Comparison of ENCODE assay signal across 10 cellular contexts in the genomic region with DNA sequence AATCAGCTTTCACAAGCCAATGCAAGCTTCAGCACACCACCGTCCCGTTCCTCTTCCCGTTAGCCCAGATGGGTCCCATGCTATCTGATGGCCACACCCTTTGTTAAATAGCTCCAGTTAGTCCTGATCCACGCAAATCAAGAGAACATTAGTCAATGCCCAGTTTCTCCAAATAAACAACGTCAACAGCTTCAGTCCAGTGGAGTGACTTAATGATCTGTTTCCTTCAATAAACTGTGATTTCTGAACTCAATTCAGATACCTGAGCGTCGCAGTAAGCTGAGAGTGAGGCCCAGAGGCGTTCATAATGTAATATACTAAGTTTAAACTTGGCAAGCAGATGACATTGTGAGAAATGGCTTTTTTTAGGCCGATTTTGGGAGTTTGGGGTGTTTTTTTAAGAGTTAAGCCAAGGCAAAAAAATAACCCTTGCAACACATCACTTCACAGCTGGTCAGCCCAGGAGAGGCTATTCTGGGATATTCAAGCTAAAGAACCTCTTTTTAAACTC.
DNase-seq lines count a peak whose midpoint lies in the region; ATAC-seq and TF ChIP-seq lines count a peak whose summit lies in the region.
"Had no signal": no experiment of that assay in that cellular context is flagged by ENCODE, and none has a peak within 500 bp of the region (broad histone marks: within the 10 kb centered on the region; RNA-seq: fewer than 3 reads in every experiment).

No MANE protein-coding gene starts in this region.

- no peak for DNase-seq in Right ventricle myocardium inferior (ENCODE audit: missing footprints)
- no peak for DNase-seq in cardiac septum (ENCODE audit: low spot score)
- DNase-seq in fibroblast of villous mesenchyme (ENCODE audit: low read depth): peak; percentile 88
- DNase-seq in osteoblast (ENCODE audit: insufficient read length, low spot score, missing footprints): no peak
- no peak for DNase-seq in T-cell
- no peak for DNase-seq in activated naive CD4-positive, alpha-beta T cell (lab: John Stamatoyannopoulos, UW)
- DNase-seq in activated CD4-positive, alpha-beta T cell treated with anti-CD3 and anti-CD28 coated beads for 36 hours: no peak
- DNase-seq: activated CD8-positive, alpha-beta T cell treated with anti-CD3 and anti-CD28 coated beads for 36 hours; NCI-H526 treated with DMSO at 0.1 percent for 48 hours had no signal

- H3K27ac ChIP-seq in osteoblast (ENCODE audit: low read depth, low read length): peak overlapping the region; percentile 57

- H3K4me2 ChIP-seq in osteoblast (ENCODE audit: insufficient read depth, low read length): no peak overlapping the region

- H4K20me1 ChIP-seq in osteoblast (ENCODE audit: insufficient read depth, low read length): no peaks in the 10 kb centered on the region

- H3K4me3 Mint-ChIP-seq in T-cell: peak overlapping the region in 1 of 3 donors; percentile 33
- H3K4me3 Mint-ChIP-seq in activated CD4-positive, alpha-beta T cell treated with anti-CD3 and anti-CD28 coated beads for 36 hours: no peak overlapping the region
- H3K4me3 Mint-ChIP-seq: activated CD8-positive, alpha-beta T cell treated with anti-CD3 and anti-CD28 coated beads for 36 hours had no signal

- no peaks in the 10 kb centered on the region for H3K9me3 Mint-ChIP-seq in T-cell
- no peaks in the 10 kb centered on the region for H3K9me3 Mint-ChIP-seq in activated CD4-positive, alpha-beta T cell treated with anti-CD3 and anti-CD28 coated beads for 36 hours (ENCODE audit: low read depth)
- H3K9me3 Mint-ChIP-seq: activated CD8-positive, alpha-beta T cell treated with anti-CD3 and anti-CD28 coated beads for 36 hours had no signal

- ATAC-seq in Right ventricle myocardium inferior (peak; percentile 65), HG02571 (IDR thresholded peaks at IDR 0.05; ENCODE audit: unreplicated experiment) (no peak), T-cell (replicated peaks in 1 of 4) (no peak)
- no peak for ATAC-seq in activated CD4-positive, alpha-beta T cell treated with anti-CD3 and anti-CD28 coated beads for 36 hours
- ATAC-seq: activated CD8-positive, alpha-beta T cell treated with anti-CD3 and anti-CD28 coated beads for 36 hours had no signal

- no peaks in the 10 kb centered on the region for H3K27me3 Mint-ChIP-seq in T-cell
- H3K27me3 Mint-ChIP-seq in activated CD4-positive, alpha-beta T cell treated with anti-CD3 and anti-CD28 coated beads for 36 hours: no peaks in the 10 kb centered on the region
- H3K27me3 Mint-ChIP-seq: activated CD8-positive, alpha-beta T cell treated with anti-CD3 and anti-CD28 coated beads for 36 hours had no signal

- peaks cover 46% of the 10 kb centered on the region for H3K4me1 ChIP-seq in osteoblast (ENCODE audit: insufficient read depth, low read length)

- intact Hi-C loops in Right ventricle myocardium inferior (cut with DNase I): loop anchor here (5.0 kb wide), 2 partner anchors 47 to 738 kb away; no protein-coding TSS in a partner anchor
- intact Hi-C loops in cardiac septum (cut with DNase I): loop anchor here (5.0 kb wide), 4 partner anchors 42 to 118 kb away; no protein-coding TSS in a partner anchor
- intact Hi-C loops in activated CD4-positive, alpha-beta T cell treated with anti-CD3 and anti-CD28 coated beads for 36 hours (cut with DNase I, micrococcal nuclease): no loop called here

- POLR2A ChIA-PET in T-cell (lab: Charles Lee): no interaction called here
- POLR2A ChIA-PET in activated CD4-positive, alpha-beta T cell treated with anti-CD3 and anti-CD28 coated beads for 36 hours (lab: Charles Lee): no interaction called here

- no peaks in the 10 kb centered on the region for H3K79me2 ChIP-seq in osteoblast (ENCODE audit: insufficient read depth, low read length)

- CTCF ChIA-PET in T-cell (lab: Charles Lee): no interaction called here
- CTCF ChIA-PET in activated CD4-positive, alpha-beta T cell treated with anti-CD3 and anti-CD28 coated beads for 36 hours (lab: Charles Lee): interaction anchor here (0.6 to 1.6 kb wide), 4 partner anchors 12 to 398 kb away, joined by 3 to 4 read pairs (median 3); no protein-coding TSS in a partner anchor

- peak overlapping the region; percentile 58 for H2AFZ ChIP-seq in osteoblast (ENCODE audit: low read length)

- no peaks in the 10 kb centered on the region for H3K36me3 ChIP-seq in osteoblast (ENCODE audit: insufficient read depth, low read length)

- H3K4me3 ChIP-seq in fibroblast of villous mesenchyme (ENCODE audit: low read depth, low read length) (no peak overlapping the region), osteoblast (ENCODE audit: insufficient read depth, low read length) (no peak overlapping the region)

- H3K36me3 Mint-ChIP-seq in T-cell: no peaks in the 10 kb centered on the region
- no peaks in the 10 kb centered on the region for H3K36me3 Mint-ChIP-seq in activated CD4-positive, alpha-beta T cell treated with anti-CD3 and anti-CD28 coated beads for 36 hours (ENCODE audit: low read depth)

- TF ChIP-seq CTCF in fibroblast of villous mesenchyme (IDR thresholded peaks at IDR 0.05; ENCODE audit: insufficient read depth, low read depth, low read length): no peak
- no peak for TF ChIP-seq CTCF in osteoblast (IDR thresholded peaks at IDR 0.05; ENCODE audit: extremely low read depth, low read depth, low read length)

- H3K27me3 ChIP-seq in osteoblast (ENCODE audit: insufficient read depth, low read length): no peaks in the 10 kb centered on the region

- no peaks in the 10 kb centered on the region for H3K9me3 ChIP-seq in osteoblast (ENCODE audit: low read depth, low read length)

- peak overlapping the region in 1 of 2 donors; percentile 85 for H3K27ac Mint-ChIP-seq in T-cell
- H3K27ac Mint-ChIP-seq in activated CD4-positive, alpha-beta T cell treated with anti-CD3 and anti-CD28 coated beads for 36 hours: no peak overlapping the region
- H3K27ac Mint-ChIP-seq: activated CD8-positive, alpha-beta T cell treated with anti-CD3 and anti-CD28 coated beads for 36 hours had no signal

- peaks cover 49 to 57% (median 56%) of the 10 kb centered on the region in 3 donors for H3K4me1 Mint-ChIP-seq in T-cell
- peaks cover 54% of the 10 kb centered on the region for H3K4me1 Mint-ChIP-seq in activated CD4-positive, alpha-beta T cell treated with anti-CD3 and anti-CD28 coated beads for 36 hours

Comparison
In these comparisons a context has a peak if more than half of its experiments do, and no peak if none do; other contexts are left out.
1. intact Hi-C loops: an anchor here in Right ventricle myocardium inferior (5.0 kb wide) and cardiac septum (5.0 kb wide); none called in activated CD4-positive, alpha-beta T cell treated with anti-CD3 and anti-CD28 coated beads for 36 hours.